In genomic region chr7:87328281-87328680, GRCh38 we compare ENCODE assay signal across 1 cellular context.
TF ChIP-seq lines count a peak whose summit lies in the region.

No MANE protein-coding gene starts in this region.

TF ChIP-seq in HCT116, 20 proteins besides CTCF, POLR2A, EP300 and RAD21 (continued from another document):
- TF ChIP-seq REST (IDR thresholded peaks at IDR 0.05; ENCODE audit: low read depth) (no peak), JUND (IDR thresholded peaks at IDR 0.05) (no peak), ELF1 (IDR thresholded peaks at IDR 0.05; ENCODE audit: borderline replicate concordance, low read depth) (no peak), SP1 (IDR thresholded peaks at IDR 0.05; ENCODE audit: low read depth) (no peak), ATF3 (IDR thresholded peaks at IDR 0.05) (peak; percentile 53; the same call in 1 of the 2 replicates), YY1 (IDR thresholded peaks at IDR 0.05; ENCODE audit: extremely low read depth, insufficient replicate concordance, low read depth, low read length) (peak; percentile 25), CEBPB (IDR thresholded peaks at IDR 0.05; ENCODE audit: low read depth) (no peak), EGR1 (IDR thresholded peaks at IDR 0.05; ENCODE audit: low read depth) (no peak), POLR2AphosphoS5 (IDR thresholded peaks at IDR 0.05; ENCODE audit: low read depth, low read length) (no peak), ZBTB33 (IDR thresholded peaks at IDR 0.05; ENCODE audit: extremely low read depth, insufficient replicate concordance, low read length) (no peak)
